ENCODE assay signal across 8 cellular contexts in the genomic region with DNA sequence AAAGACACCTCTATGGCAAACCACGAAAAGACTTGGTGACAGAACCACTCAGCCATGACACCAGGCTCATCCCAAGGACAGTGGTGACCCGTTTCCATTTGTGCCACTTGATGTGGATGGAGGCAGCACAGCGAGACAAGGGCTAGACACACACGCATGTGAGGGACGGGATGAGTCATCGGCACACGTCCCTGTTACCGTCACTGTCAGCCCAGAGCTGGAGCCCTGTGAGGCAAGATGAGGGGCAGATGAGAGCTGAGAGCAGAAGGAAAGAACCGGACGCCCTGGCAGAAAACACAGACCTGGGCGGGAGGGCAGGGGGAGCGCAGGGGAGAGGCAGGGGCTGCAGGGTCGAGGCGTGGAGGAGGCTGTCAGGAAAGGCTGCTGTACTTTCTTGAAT. TPM values are rescaled to one million over a fixed set of nuclear protein-coding genes. Genes with fewer than 3 reads are reported as not detected.
DNase-seq lines count a peak whose midpoint lies in the region; ATAC-seq and TF ChIP-seq lines count a peak whose summit lies in the region.

No MANE protein-coding gene starts in this region.

- H3K9me3 ChIP-seq in aorta (ENCODE audit: control insufficient read depth, low read length): no peaks in the 10 kb centered on the region

- whole genome bisulfite sequencing in aorta, 2 donors: 63 to 65% methylated on average over 14 of the region's 14 CpGs

- intact Hi-C loops in aorta (cut with DNase I): no loop called here

- no peaks in the 10 kb centered on the region for H3K4me1 ChIP-seq in aorta (ENCODE audit: control insufficient read depth in 1 of 2, insufficient read depth in 2 of 2, low read length in 2 of 2)

- H3K36me3 ChIP-seq in aorta (ENCODE audit: control insufficient read depth in 1 of 2, insufficient read depth in 2 of 2, low read length in 1 of 2): no peaks in the 10 kb centered on the region

- DNase-seq in activated CD8-positive, alpha-beta memory T cell treated with anti-CD3 and anti-CD28 coated beads, Interleukin-2, amount 10 ng/mL, durations not matched to agents 7 days and 5 days: no peak
- DNase-seq in activated CD8-positive, alpha-beta memory T cell treated with anti-CD3 and anti-CD28 coated beads for 24 hours: no peak
- DNase-seq in NOMO-1 (lab: John Stamatoyannopoulos, UW; ENCODE audit: unreplicated experiment in 2 of 2) (peak; percentile 22 to 55), epithelial cell of esophagus (ENCODE audit: low read depth) (peak; percentile 29), SKM-1 treated with dmso at 0.1 percent for 144 hours (lab: John Stamatoyannopoulos, UW; ENCODE audit: unreplicated experiment) (no peak), aorta (no peak)
- DNase-seq in stimulated activated effector memory CD8-positive, alpha-beta T cell treated with anti-CD3 and anti-CD28 coated beads, Interleukin-12 subunit alpha, Interleukin-12 subunit beta, amount 100 ng/mL, for 72 hours (ENCODE audit: low spot score in 2 of 2): no peak

- ATAC-seq in activated CD8-positive, alpha-beta memory T cell treated with anti-CD3 and anti-CD28 coated beads, Interleukin-2, amount 10 ng/mL, durations not matched to agents 7 days and 5 days: peak; percentile 34
- ATAC-seq in stimulated activated effector memory CD8-positive, alpha-beta T cell treated with anti-CD3 and anti-CD28 coated beads, Interleukin-12 subunit alpha, Interleukin-12 subunit beta, amount 100 ng/mL, for 72 hours: peak; percentile 76
- ATAC-seq in aorta (ENCODE audit: low FRiP score) (no peak), HG02588 (IDR thresholded peaks at IDR 0.05; ENCODE audit: unreplicated experiment) (no peak)

- H3K4me3 ChIP-seq in epithelial cell of esophagus (ENCODE audit: low read length) (no peak overlapping the region), aorta (ENCODE audit: low read length in 2 of 2) (no peak overlapping the region)

- H3K4me3 Mint-ChIP-seq in activated CD8-positive, alpha-beta memory T cell treated with anti-CD3 and anti-CD28 coated beads, Interleukin-2, amount 10 ng/mL, durations not matched to agents 7 days and 5 days: no peak overlapping the region
- H3K4me3 Mint-ChIP-seq in stimulated activated effector memory CD8-positive, alpha-beta T cell treated with anti-CD3 and anti-CD28 coated beads, Interleukin-12 subunit alpha, Interleukin-12 subunit beta, amount 100 ng/mL, for 72 hours: no peak overlapping the region

- peaks cover 3% of the 10 kb centered on the region for H3K4me1 Mint-ChIP-seq in activated CD8-positive, alpha-beta memory T cell treated with anti-CD3 and anti-CD28 coated beads, Interleukin-2, amount 10 ng/mL, durations not matched to agents 7 days and 5 days
- peaks cover 6% of the 10 kb centered on the region for H3K4me1 Mint-ChIP-seq in stimulated activated effector memory CD8-positive, alpha-beta T cell treated with anti-CD3 and anti-CD28 coated beads, Interleukin-12 subunit alpha, Interleukin-12 subunit beta, amount 100 ng/mL, for 72 hours

- peak overlapping the region; percentile 7 for H3K27ac Mint-ChIP-seq in activated CD8-positive, alpha-beta memory T cell treated with anti-CD3 and anti-CD28 coated beads, Interleukin-2, amount 10 ng/mL, durations not matched to agents 7 days and 5 days
- H3K27ac Mint-ChIP-seq in stimulated activated effector memory CD8-positive, alpha-beta T cell treated with anti-CD3 and anti-CD28 coated beads, Interleukin-12 subunit alpha, Interleukin-12 subunit beta, amount 100 ng/mL, for 72 hours: no peak overlapping the region

- H3K27me3 ChIP-seq in aorta (ENCODE audit: control insufficient read depth in 1 of 2, insufficient read depth in 2 of 2, low read length in 1 of 2): no peaks in the 10 kb centered on the region

- H3K36me3 Mint-ChIP-seq in activated CD8-positive, alpha-beta memory T cell treated with anti-CD3 and anti-CD28 coated beads, Interleukin-2, amount 10 ng/mL, durations not matched to agents 7 days and 5 days: no peaks in the 10 kb centered on the region
- no peaks in the 10 kb centered on the region for H3K36me3 Mint-ChIP-seq in stimulated activated effector memory CD8-positive, alpha-beta T cell treated with anti-CD3 and anti-CD28 coated beads, Interleukin-12 subunit alpha, Interleukin-12 subunit beta, amount 100 ng/mL, for 72 hours

- no peak for TF ChIP-seq CTCF in epithelial cell of esophagus (IDR thresholded peaks at IDR 0.05; ENCODE audit: insufficient read depth, low read depth, low read length, missing control alignments)

- H3K27me3 Mint-ChIP-seq in activated CD8-positive, alpha-beta memory T cell treated with anti-CD3 and anti-CD28 coated beads, Interleukin-2, amount 10 ng/mL, durations not matched to agents 7 days and 5 days: peaks cover 13% of the 10 kb centered on the region

- CTCF ChIA-PET in activated CD8-positive, alpha-beta memory T cell treated with anti-CD3 and anti-CD28 coated beads, Interleukin-2, amount 10 ng/mL, durations not matched to agents 7 days and 5 days (lab: Charles Lee): no interaction called here

- no peak overlapping the region for H3K27ac ChIP-seq in aorta (ENCODE audit: low read depth in 1 of 2, low read length in 2 of 2)

- H3K9me3 Mint-ChIP-seq in activated CD8-positive, alpha-beta memory T cell treated with anti-CD3 and anti-CD28 coated beads, Interleukin-2, amount 10 ng/mL, durations not matched to agents 7 days and 5 days (ENCODE audit: low read depth): no peaks in the 10 kb centered on the region
- H3K9me3 Mint-ChIP-seq in stimulated activated effector memory CD8-positive, alpha-beta T cell treated with anti-CD3 and anti-CD28 coated beads, Interleukin-12 subunit alpha, Interleukin-12 subunit beta, amount 100 ng/mL, for 72 hours: no peaks in the 10 kb centered on the region

RNA-seq across cellular contexts. Expression of gene SIK1, which starts 57.8 kb away (rescaled TPM):
- total RNA-seq in activated CD8-positive, alpha-beta memory T cell treated with anti-CD3 and anti-CD28 coated beads, Interleukin-2, amount 10 ng/mL, durations not matched to agents 7 days and 5 days: 1 to 10 TPM; 7.8 to 7.9 TPM
- 10 to 100 TPM; 18.1 to 51.4 TPM for total RNA-seq in aorta
- polyA plus RNA-seq in aorta: under 1 TPM; 0.72 to 0.75 TPM

Comparison
In these comparisons a context has a peak if more than half of its experiments do, and no peak if none do; other contexts are left out.
1. ATAC-seq: peak in activated CD8-positive, alpha-beta memory T cell treated with anti-CD3 and anti-CD28 coated beads, Interleukin-2, amount 10 ng/mL, durations not matched to agents 7 days and 5 days (single experiment) and stimulated activated effector memory CD8-positive, alpha-beta T cell treated with anti-CD3 and anti-CD28 coated beads, Interleukin-12 subunit alpha, Interleukin-12 subunit beta, amount 100 ng/mL, for 72 hours (single experiment); none in aorta (single experiment) and HG02588 (single experiment).
2. DNase-seq: peak in NOMO-1 (2 of 2) and epithelial cell of esophagus (single experiment); none in activated CD8-positive, alpha-beta memory T cell treated with anti-CD3 and anti-CD28 coated beads, Interleukin-2, amount 10 ng/mL, durations not matched to agents 7 days and 5 days (single experiment), activated CD8-positive, alpha-beta memory T cell treated with anti-CD3 and anti-CD28 coated beads for 24 hours (single experiment), stimulated activated effector memory CD8-positive, alpha-beta T cell treated with anti-CD3 and anti-CD28 coated beads, Interleukin-12 subunit alpha, Interleukin-12 subunit beta, amount 100 ng/mL, for 72 hours (0 of 2), SKM-1 treated with dmso at 0.1 percent for 144 hours (single experiment) and aorta (0 of 2).